ENCODE assay signal across 27 cellular contexts in genomic region chr2:43810427-43810826, GRCh38. TPM values are rescaled to one million over a fixed set of nuclear protein-coding genes. Genes with fewer than 3 reads are reported as not detected.
DNase-seq lines count a peak whose midpoint lies in the region; ATAC-seq, FAIRE-seq and TF ChIP-seq lines count a peak whose summit lies in the region.
"Had no signal": no experiment of that assay in that cellular context is flagged by ENCODE, and none has a peak within 500 bp of the region (broad histone marks: within the 10 kb centered on the region; RNA-seq: fewer than 3 reads in every experiment).

No MANE protein-coding gene starts in this region.

- no peak for TF ChIP-seq EP300 in K562 (IDR thresholded peaks at IDR 0.05; ENCODE audit: low read length)

- peaks cover 17% of the 10 kb centered on the region for H3K4me1 Mint-ChIP-seq in endodermal cell
- H3K4me1 Mint-ChIP-seq: CD14-positive monocyte; CD4-positive, alpha-beta memory T cell; GM23338 had no signal

- no peak for FAIRE-seq in K562 (lab: Jason Lieb, UNC)
- FAIRE-seq: A204.1, GM12891 had no signal

- TF ChIP-seq POLR2A in K562 (conservative IDR thresholded peaks at IDR 0.05) (no peak), prostate gland (IDR thresholded peaks at IDR 0.05) (no peak)

- no peak overlapping the region for H3K9ac ChIP-seq in K562 (ENCODE audit: insufficient read depth in 1 of 2, low read depth in 2 of 2, low read length in 2 of 2)
- H3K9ac ChIP-seq in endodermal cell (ENCODE audit: extremely low read depth, low read length, poor library complexity, severe bottlenecking), result no peak overlapping the region
- H3K9ac ChIP-seq: BLaER1 had no signal

- POLR2A ChIA-PET in K562 (lab: Yijun Ruan, JAX), result interaction anchor here (1.4 kb wide), 1 partner anchor 10 kb away, joined by 4 read pairs; no protein-coding TSS in a partner anchor

- no peaks in the 10 kb centered on the region for H3K9me1 ChIP-seq in K562 (ENCODE audit: control insufficient read depth, insufficient read depth, low read length)

- H3K4me2 ChIP-seq in K562 (ENCODE audit: insufficient read depth, low read length), result no peak overlapping the region
- H3K4me2 ChIP-seq: BLaER1, GM23338 had no signal

- H3K4me3 ChIP-seq in BE2C (ENCODE audit: low read depth, low read length) (no peak overlapping the region), K562 (no peak overlapping the region), endodermal cell (ENCODE audit: low read length) (no peak overlapping the region), prostate gland (no peak overlapping the region)
- H3K4me3 ChIP-seq: BLaER1, GM23338 had no signal

- no peak overlapping the region for H3K27ac ChIP-seq in K562 (ENCODE audit: extremely low read depth, low read depth, low read length)
- H3K27ac ChIP-seq in endodermal cell (ENCODE audit: low read depth, low read length), result no peak overlapping the region
- no peak overlapping the region for H3K27ac ChIP-seq in foreskin keratinocyte
- no peak overlapping the region for H3K27ac ChIP-seq in prostate gland
- H3K27ac ChIP-seq: BLaER1, HL-60 had no signal

- TF ChIP-seq CTCF in BE2C (IDR thresholded peaks at IDR 0.05; ENCODE audit: low read depth, low read length) (no peak), K562 (IDR thresholded peaks at IDR 0.05 in 2 of 3, conservative IDR thresholded peaks at IDR 0.05 in 1 of 3; ENCODE audit: insufficient read depth in 2 of 3, low read depth in 1 of 3, low read length in 3 of 3) (no peak), endodermal cell (conservative IDR thresholded peaks at IDR 0.05) (no peak), foreskin keratinocyte (conservative IDR thresholded peaks at IDR 0.05) (no peak), prostate gland (IDR thresholded peaks at IDR 0.05) (no peak)

- BruUV-seq in K562 (replicated peaks; lab: Mats Ljungman, UMichigan), result no TSS peak

- H3K9me3 ChIP-seq in BE2C (no peaks in the 10 kb centered on the region), K562 (replicated peaks; ENCODE audit: control insufficient read depth, insufficient read depth, low read depth, low read length) (no peaks in the 10 kb centered on the region), endodermal cell (ENCODE audit: control insufficient read depth, low read length) (no peaks in the 10 kb centered on the region), prostate gland (no peaks in the 10 kb centered on the region)
- H3K9me3 ChIP-seq: BLaER1 had no signal

- H3K9me3 Mint-ChIP-seq in endodermal cell, result no peaks in the 10 kb centered on the region
- H3K9me3 Mint-ChIP-seq: CD14-positive monocyte, GM23338, HFFc6 had no signal

- in situ Hi-C loops in K562 (cut with MboI), result no loop called here

- no peak overlapping the region for H2AFZ ChIP-seq in K562 (ENCODE audit: low read depth, low read length)
- H2AFZ ChIP-seq: GM23338 had no signal

- no peak overlapping the region for H3K4me3 Mint-ChIP-seq in endodermal cell
- H3K4me3 Mint-ChIP-seq: CD14-positive monocyte; CD4-positive, alpha-beta memory T cell; GM23338; HFFc6 had no signal

- H3K36me3 Mint-ChIP-seq in endodermal cell (ENCODE audit: low read depth), result peaks cover 5% of the 10 kb centered on the region
- H3K36me3 Mint-ChIP-seq: CD14-positive monocyte had no signal

- DNase-seq in Ammon's horn (ENCODE audit: low spot score) (peak; percentile 2), BE2C (peak; percentile 32), K562 (ENCODE audit: extremely low read depth in 1 of 4, low spot score in 3 of 4) (no peak), inferior parietal cortex (ENCODE audit: extremely low spot score) (peak; percentile 34), endodermal cell (no peak), GOT3 (lab: John Stamatoyannopoulos, UW) (no peak), foreskin keratinocyte (no peak), prostate gland (ENCODE audit: low spot score) (no peak)
- DNase-seq: ACHN; Calu3; CD4-positive, alpha-beta memory T cell; DMS53; DND-41; EL; H7; HFFc6; IMR-90; KBM-7 had no signal

- TF ChIP-seq RAD21 in K562 (CRISPR knock-in tag; conservative IDR thresholded peaks at IDR 0.05 in 1 of 2, IDR thresholded peaks at IDR 0.05 in 1 of 2), result no peak

- H3K36me3 ChIP-seq in BE2C, result no peaks in the 10 kb centered on the region
- H3K36me3 ChIP-seq in K562 (ENCODE audit: control insufficient read depth, insufficient read depth, low read length), result no peaks in the 10 kb centered on the region
- peaks cover 3% of the 10 kb centered on the region for H3K36me3 ChIP-seq in endodermal cell (ENCODE audit: control insufficient read depth, insufficient read depth, low read length)
- H3K36me3 ChIP-seq in prostate gland, result no peaks in the 10 kb centered on the region

- ATAC-seq in K562, result peak; percentile 45; the same call in 1 of the 3 replicates
- ATAC-seq in foreskin keratinocyte, result no peak
- ATAC-seq: GM23338, HCT116 had no signal

- no peaks in the 10 kb centered on the region for H4K20me1 ChIP-seq in K562 (replicated peaks; ENCODE audit: control insufficient read depth, insufficient read depth, low read length)
- H4K20me1 ChIP-seq: BLaER1 had no signal

- no peaks in the 10 kb centered on the region for H3K79me2 ChIP-seq in K562 (ENCODE audit: control insufficient read depth, insufficient read depth, low read length)

- H3K27me3 ChIP-seq in BE2C (no peaks in the 10 kb centered on the region), K562 (ENCODE audit: control insufficient read depth in 2 of 2, insufficient read depth in 2 of 2, low read length in 2 of 2) (no peaks in the 10 kb centered on the region), endodermal cell (ENCODE audit: control insufficient read depth, insufficient read depth, low read length, poor library complexity, severe bottlenecking) (no peaks in the 10 kb centered on the region), foreskin keratinocyte (no peaks in the 10 kb centered on the region), prostate gland (replicated peaks; ENCODE audit: insufficient read depth) (no peaks in the 10 kb centered on the region)
- H3K27me3 ChIP-seq: BLaER1 had no signal

- H3K27me3 Mint-ChIP-seq in endodermal cell (ENCODE audit: insufficient read depth), result no peaks in the 10 kb centered on the region
- H3K27me3 Mint-ChIP-seq: CD4-positive, alpha-beta memory T cell had no signal

- H3K27ac Mint-ChIP-seq in endodermal cell, result no peak overlapping the region
- H3K27ac Mint-ChIP-seq: CD14-positive monocyte; CD4-positive, alpha-beta memory T cell; GM23338; HFFc6 had no signal

- intact Hi-C loops in K562 (cut with micrococcal nuclease), result no loop called here
- intact Hi-C loops in prostate gland (cut with DNase I), result no loop called here

- WGBS in K562 (ENCODE audit: insufficient coverage, low coverage, missing lambda C conversion rate), result 38% methylated on average over 3 of the region's 3 CpGs
- WGBS in endodermal cell (ENCODE audit: insufficient coverage in 1 of 2, insufficient read length in 1 of 2), 2 experiments, result 91 to 94% methylated on average over 2 to 3 of the region's 3 CpGs
- 78% methylated on average over 3 of the region's 3 CpGs for WGBS in prostate gland

- CTCF ChIA-PET in K562 (lab: Yijun Ruan, JAX; ENCODE audit: low intra/inter-chr PET ratio), result no interaction called here

- H3K4me1 ChIP-seq in BE2C (peaks cover 8% of the 10 kb centered on the region), K562 (replicated peaks in 1 of 2; ENCODE audit: control insufficient read depth in 2 of 2, insufficient read depth in 2 of 2, low read length in 2 of 2) (no peaks in the 10 kb centered on the region; a peak in 1 of 5 replicates), endodermal cell (ENCODE audit: control insufficient read depth, insufficient read depth, low read length) (no peaks in the 10 kb centered on the region), foreskin keratinocyte (no peaks in the 10 kb centered on the region), prostate gland (replicated peaks) (no peaks in the 10 kb centered on the region)
- H3K4me1 ChIP-seq: BLaER1 had no signal

RNA-seq across cellular contexts. Expression of gene ABCG5, which starts 28.2 kb away (rescaled TPM):
- polyA plus RNA-seq in BE2C (2012; ENCODE audit: insufficient read depth, insufficient read length, low read depth), result not detected
- not detected in 2 replicates for total RNA-seq in K562 (2011; cell fraction: chromatin; rRNA removed; ENCODE audit: low replicate concordance)
- total RNA-seq in K562 (2011; cell fraction: nucleolus; rRNA removed), result not detected in 2 replicates
- not detected in 2 replicates for total RNA-seq in K562 (2011; cell fraction: nucleoplasm; rRNA removed)
- total RNA-seq in K562 (2014; rRNA removed) (not detected in 2 replicates), K562 (2014; rRNA removed; fragmentation: Illumina TruSeq; extraction: Trizol) (not detected in 2 replicates), K562 (2015; rRNA removed; fragmentation: Illumina TruSeq; extraction: Trizol) (not detected in 2 replicates), K562 (2021) (not detected in 2 replicates), endodermal cell (not detected), foreskin keratinocyte (not detected in 2 replicates), prostate gland (not detected)
- polyA plus RNA-seq in K562 (2011; rRNA removed) (not detected in 2 replicates), K562 (2014; fragmentation: Illumina TruSeq; extraction: Trizol) (not detected in 2 replicates), K562 (2014; fragmentation: Nextera tagmentation; extraction: Ambion mirVana) (under 1 TPM; 0.01 TPM), K562 (2014; rRNA removed) (not detected in 2 replicates), foreskin keratinocyte (not detected in 2 replicates)
- polyA plus RNA-seq in K562 (2011; cell fraction: cytosol; rRNA removed), result not detected in 2 replicates
- polyA plus RNA-seq in K562 (2011; cell fraction: nucleus; rRNA removed), result not detected in 2 replicates
- polyA plus RNA-seq in K562 (2012), result 0.03 and 0.05 TPM in 2 replicates
- polyA minus RNA-seq in K562 (2011; rRNA and poly(A)+ RNA removed), result not detected in 2 replicates
- not detected in 2 replicates for polyA minus RNA-seq in K562 (2011; cell fraction: cytosol; rRNA and poly(A)+ RNA removed)
- polyA minus RNA-seq in K562 (2011; cell fraction: nucleus; rRNA and poly(A)+ RNA removed), result not detected in 2 replicates
- polyA plus RNA-seq in endodermal cell (2013, experiment 1 of 2), result not detected
- polyA plus RNA-seq in endodermal cell (2013, experiment 2 of 2), result not detected
- total RNA-seq: CD4-positive, alpha-beta memory T cell; G401; GM23338; H7; HFFc6; HT1080; IMR-90 had no signal
- polyA plus RNA-seq: CD14-positive monocyte; CD4-positive, alpha-beta memory T cell; IMR-90 had no signal

RNA-seq across cellular contexts. Expression of gene ABCG8, which starts 28.3 kb away (rescaled TPM):
- polyA plus RNA-seq in BE2C (2012; ENCODE audit: insufficient read depth, insufficient read length, low read depth), result 0.19 TPM
- not detected in 2 replicates for total RNA-seq in K562 (2011; cell fraction: chromatin; rRNA removed; ENCODE audit: low replicate concordance)
- total RNA-seq in K562 (2011; cell fraction: nucleolus; rRNA removed), result not detected in 2 replicates
- total RNA-seq in K562 (2011; cell fraction: nucleoplasm; rRNA removed), result not detected in 2 replicates
- not detected in 2 replicates for total RNA-seq in K562 (2014; rRNA removed)
- not detected in 2 replicates for total RNA-seq in K562 (2014; rRNA removed; fragmentation: Illumina TruSeq; extraction: Trizol)
- not detected in 2 replicates for total RNA-seq in K562 (2015; rRNA removed; fragmentation: Illumina TruSeq; extraction: Trizol)
- not detected in 2 replicates for total RNA-seq in K562 (2021)
- polyA plus RNA-seq in K562 (2011; rRNA removed), result not detected in 2 replicates
- not detected in 2 replicates for polyA plus RNA-seq in K562 (2011; cell fraction: cytosol; rRNA removed)
- not detected in 2 replicates for polyA plus RNA-seq in K562 (2011; cell fraction: nucleus; rRNA removed)
- polyA plus RNA-seq in K562 (2012), result 0.01 TPM in 1 of 2 replicates, not detected in the other
- polyA plus RNA-seq in K562 (2014; fragmentation: Illumina TruSeq; extraction: Trizol), result not detected in 2 replicates
- not detected for polyA plus RNA-seq in K562 (2014; fragmentation: Nextera tagmentation; extraction: Ambion mirVana)
- not detected in 2 replicates for polyA plus RNA-seq in K562 (2014; rRNA removed)
- not detected in 2 replicates for polyA minus RNA-seq in K562 (2011; rRNA and poly(A)+ RNA removed)
- polyA minus RNA-seq in K562 (2011; cell fraction: cytosol; rRNA and poly(A)+ RNA removed), result not detected in 2 replicates
- not detected in 2 replicates for polyA minus RNA-seq in K562 (2011; cell fraction: nucleus; rRNA and poly(A)+ RNA removed)
- total RNA-seq in endodermal cell, result not detected
- not detected for polyA plus RNA-seq in endodermal cell (2013, experiment 1 of 2)
- polyA plus RNA-seq in endodermal cell (2013, experiment 2 of 2), result not detected
- total RNA-seq in foreskin keratinocyte, result not detected in 2 replicates
- not detected in 2 replicates for polyA plus RNA-seq in foreskin keratinocyte
- total RNA-seq in prostate gland, result under 1 TPM in 1 of 2 donors, not detected in 1; 0.57 TPM
- total RNA-seq: CD4-positive, alpha-beta memory T cell; G401; H7; HFFc6; HT1080; IMR-90 had no signal
- polyA plus RNA-seq: CD14-positive monocyte, IMR-90 had no signal

RNA-seq across cellular contexts. Expression of gene DYNC2LI1, which starts 36.6 kb away (rescaled TPM):
- polyA plus RNA-seq in BE2C (2012; ENCODE audit: insufficient read depth, insufficient read length, low read depth), result 4.5 TPM
- total RNA-seq in K562 (2011; cell fraction: chromatin; rRNA removed; ENCODE audit: low replicate concordance), result 10.0 and 39.4 TPM in 2 replicates
- total RNA-seq in K562 (2011; cell fraction: nucleolus; rRNA removed), result 5.7 and 9.2 TPM in 2 replicates
- total RNA-seq in K562 (2011; cell fraction: nucleoplasm; rRNA removed), result 15.2 and 21.2 TPM in 2 replicates
- total RNA-seq in K562 (2014; rRNA removed), result 12.4 and 23.8 TPM in 2 replicates
- 25.8 and 28.3 TPM in 2 replicates for total RNA-seq in K562 (2014; rRNA removed; fragmentation: Illumina TruSeq; extraction: Trizol)
- total RNA-seq in K562 (2015; rRNA removed; fragmentation: Illumina TruSeq; extraction: Trizol), result 20.2 and 25.3 TPM in 2 replicates
- total RNA-seq in K562 (2021), result 12.5 and 14.1 TPM in 2 replicates
- 33.3 and 42.2 TPM in 2 replicates for polyA plus RNA-seq in K562 (2011; rRNA removed)
- polyA plus RNA-seq in K562 (2011; cell fraction: cytosol; rRNA removed), result 4.6 and 12.2 TPM in 2 replicates
- polyA plus RNA-seq in K562 (2011; cell fraction: nucleus; rRNA removed), result 13.0 and 23.1 TPM in 2 replicates
- polyA plus RNA-seq in K562 (2012), result 12.7 and 24.7 TPM in 2 replicates
- 20.3 and 22.5 TPM in 2 replicates for polyA plus RNA-seq in K562 (2014; fragmentation: Illumina TruSeq; extraction: Trizol)
- polyA plus RNA-seq in K562 (2014; fragmentation: Nextera tagmentation; extraction: Ambion mirVana), result 10 to 100 TPM; 37.5 to 40.0 TPM
- 25.3 and 26.3 TPM in 2 replicates for polyA plus RNA-seq in K562 (2014; rRNA removed)
- 21.3 and 23.2 TPM in 2 replicates for polyA minus RNA-seq in K562 (2011; rRNA and poly(A)+ RNA removed)
- polyA minus RNA-seq in K562 (2011; cell fraction: cytosol; rRNA and poly(A)+ RNA removed), result 2.5 and 10.7 TPM in 2 replicates
- 11.8 and 20.4 TPM in 2 replicates for polyA minus RNA-seq in K562 (2011; cell fraction: nucleus; rRNA and poly(A)+ RNA removed)
- 10 to 100 TPM; 17.1 to 39.7 TPM for total RNA-seq in endodermal cell
- polyA plus RNA-seq in endodermal cell (2013, experiment 1 of 2), result 29.0 TPM
- 29.6 TPM for polyA plus RNA-seq in endodermal cell (2013, experiment 2 of 2)
- total RNA-seq in foreskin keratinocyte, result 13.9 and 14.0 TPM in 2 replicates
- polyA plus RNA-seq in foreskin keratinocyte, result 11.2 and 13.0 TPM in 2 replicates
- 10 to 100 TPM; 26.1 to 27.3 TPM for total RNA-seq in prostate gland

Comparison
In these comparisons a context has a peak if more than half of its experiments do, and no peak if none do; other contexts are left out.
1. DNase-seq: peak in Ammon's horn (single experiment), BE2C (single experiment) and inferior parietal cortex (single experiment); none in K562 (0 of 4), endodermal cell (single experiment), GOT3 (single experiment), foreskin keratinocyte (0 of 2) and prostate gland (single experiment).